In the genomic region with DNA sequence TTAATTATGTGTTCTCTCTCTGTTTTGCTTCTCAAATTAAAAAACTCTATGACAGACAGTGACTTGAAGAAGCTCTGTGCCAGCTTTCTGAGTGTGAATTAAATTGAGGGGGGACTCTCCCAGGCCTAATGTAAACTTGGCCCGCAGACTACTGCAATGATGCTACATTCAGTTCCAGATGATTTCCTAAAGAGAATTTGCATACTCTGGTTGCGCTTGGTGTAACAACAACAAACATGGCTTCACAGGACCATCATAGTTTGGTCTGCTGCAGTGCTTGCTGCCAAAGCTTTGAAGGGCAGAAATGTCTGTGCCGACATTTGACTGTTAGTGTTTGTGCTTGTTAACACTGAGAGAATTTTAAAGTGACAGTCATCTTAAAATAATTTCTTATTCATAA, we compare ENCODE assay signal across 11 cellular contexts. TPM values are rescaled to one million over a fixed set of nuclear protein-coding genes. Genes with fewer than 3 reads are reported as not detected.
DNase-seq lines count a peak whose midpoint lies in the region; ATAC-seq and TF ChIP-seq lines count a peak whose summit lies in the region.
"Had no signal": no experiment of that assay in that cellular context is flagged by ENCODE, and none has a peak within 500 bp of the region (broad histone marks: within the 10 kb centered on the region; RNA-seq: fewer than 3 reads in every experiment).

No MANE protein-coding gene starts in this region.

- H3K27ac ChIP-seq in BLaER1 treated with 17β-estradiol and CSF1 and Interleukin-3, amounts not matched to agents 10 nM and 100 nM = peak overlapping the region in 1 of 11 experiments; percentile 5; a peak in 1 of 22 replicates

- DNase-seq in dermis microvascular lymphatic vessel endothelial cell (ENCODE audit: low read depth in 2 of 2) (peak; percentile 32 to 44), DMS153 treated with DMSO at 0.1 percent for 48 hours (lab: John Stamatoyannopoulos, UW; ENCODE audit: unreplicated experiment) (no peak), erythroblast (lab: John Stamatoyannopoulos, UW) (no peak), NCI-H2029 (lab: John Stamatoyannopoulos, UW) (no peak)
- no peak for DNase-seq in activated T-cell treated with anti-CD3 and anti-CD28 coated beads, Interleukin-2, amount 50 U/mL, for 48 hours
- DNase-seq: NCI-H748 treated with DMSO at 0.1 percent for 48 hours; stimulated activated CD4-positive, alpha-beta T cell treated with anti-CD3 and anti-CD28 coated beads, Interleukin-2, amount 100 ng/mL, for 24 hours had no signal

- H3K9me3 ChIP-seq in BLaER1 treated with 17β-estradiol and CSF1 and Interleukin-3, amounts not matched to agents 10 nM and 100 nM (replicated peaks in 1 of 11) = no peaks in the 10 kb centered on the region

- H3K36me3 ChIP-seq in BLaER1 treated with 17β-estradiol and CSF1 and Interleukin-3, amounts not matched to agents 10 nM and 100 nM = no peaks in the 10 kb centered on the region

- ATAC-seq in GM19452 (IDR thresholded peaks at IDR 0.05; ENCODE audit: unreplicated experiment) (peak; percentile 67), HG03095 (IDR thresholded peaks at IDR 0.05; ENCODE audit: unreplicated experiment) (peak; percentile 61)
- ATAC-seq: activated CD4-positive, CD25-positive, alpha-beta regulatory T cell treated with anti-CD3 and anti-CD28 coated beads, Interleukin-2, amount 50 U/mL, for 24 hours had no signal

- no peaks in the 10 kb centered on the region for H3K27me3 ChIP-seq in BLaER1 treated with 17β-estradiol and CSF1 and Interleukin-3, amounts not matched to agents 10 nM and 100 nM

- TF ChIP-seq POLR2A in erythroblast (IDR thresholded peaks at IDR 0.05; ENCODE audit: low read length) = no peak

- no peak overlapping the region for H3K9ac ChIP-seq in BLaER1 treated with 17β-estradiol and CSF1 and Interleukin-3, amounts not matched to agents 10 nM and 100 nM

- H3K4me3 ChIP-seq in BLaER1 treated with 17β-estradiol and CSF1 and Interleukin-3, amounts not matched to agents 10 nM and 100 nM = no peak overlapping the region

- peak overlapping the region in 10 of 11 experiments; percentile 7 to 56 (median 30); a peak in 13 of 22 replicates for H3K4me2 ChIP-seq in BLaER1 treated with 17β-estradiol and CSF1 and Interleukin-3, amounts not matched to agents 10 nM and 100 nM

- H3K4me1 ChIP-seq in BLaER1 treated with 17β-estradiol and CSF1 and Interleukin-3, amounts not matched to agents 10 nM and 100 nM = peaks cover 3 to 23% (median 18%) of the 10 kb centered on the region in 10 experiments; a peak in 15 of 20 replicates

- no peaks in the 10 kb centered on the region for H4K20me1 ChIP-seq in BLaER1 treated with 17β-estradiol and CSF1 and Interleukin-3, amounts not matched to agents 10 nM and 100 nM

RNA-seq across cellular contexts. Expression of gene CFAP54, which starts 25.0 kb away (rescaled TPM):
- total RNA-seq in dermis microvascular lymphatic vessel endothelial cell = 6.2 and 9.2 TPM in 2 replicates

Comparison
In these comparisons a context has a peak if more than half of its experiments do, and no peak if none do; other contexts are left out.
1. DNase-seq: peak in dermis microvascular lymphatic vessel endothelial cell (2 of 2); none in DMS153 treated with DMSO at 0.1 percent for 48 hours (single experiment), erythroblast (0 of 2), activated T-cell treated with anti-CD3 and anti-CD28 coated beads, Interleukin-2, amount 50 U/mL, for 48 hours (0 of 2) and NCI-H2029 (single experiment).